1 cellular context compared by ENCODE assay signal in the genomic region with DNA sequence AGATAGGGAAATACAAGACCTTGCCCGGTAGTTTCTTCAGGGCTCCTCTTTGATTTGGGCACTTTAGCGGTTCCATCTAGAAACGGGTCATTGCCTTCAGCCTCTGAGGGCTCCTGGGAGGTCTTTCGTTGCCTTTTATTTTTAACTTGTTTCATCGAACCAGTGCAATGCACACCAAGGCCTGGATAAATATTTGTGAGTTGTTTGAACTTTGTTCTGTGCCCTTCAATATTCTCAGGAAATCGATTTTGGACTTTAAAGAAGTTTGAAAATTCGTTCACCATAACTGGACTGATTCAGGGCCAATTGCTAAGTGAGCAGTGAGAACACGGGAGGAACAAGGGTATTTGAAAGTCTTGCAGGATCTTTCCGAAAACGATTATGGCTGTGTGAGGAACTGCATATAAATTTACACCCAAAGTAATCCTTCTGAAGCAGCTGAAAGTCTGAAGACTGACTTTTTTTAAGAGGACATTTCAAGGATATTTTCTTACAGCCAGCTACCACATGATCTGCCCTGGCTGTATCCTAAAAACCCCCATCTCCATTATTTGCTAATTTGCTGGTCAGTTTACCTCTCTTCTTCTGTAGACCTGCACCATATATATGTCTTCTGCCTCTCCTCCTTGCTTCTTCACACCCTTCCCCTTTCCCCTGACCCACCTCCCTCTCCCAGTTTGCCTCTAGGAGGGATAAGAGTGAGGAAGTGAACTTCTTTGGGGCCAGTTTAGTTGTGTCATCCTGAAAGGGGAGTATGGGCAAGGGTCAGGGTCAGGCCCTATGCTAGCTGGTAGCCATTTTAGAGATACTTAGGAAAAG.
TF ChIP-seq lines count a peak whose summit lies in the region.

No MANE protein-coding gene starts in this region.

TF ChIP-seq in HepG2, 621 proteins besides CTCF, POLR2A, EP300 and RAD21 (continued from another document and continues in another):
- no peak for TF ChIP-seq ZNF710 (CRISPR knock-in tag; IDR thresholded peaks at IDR 0.05; ENCODE audit: borderline replicate concordance)
- TF ChIP-seq ZSCAN20 (CRISPR knock-in tag; IDR thresholded peaks at IDR 0.05; ENCODE audit: borderline replicate concordance): 0 out of 2 replicates have a peak, but pooled peaks have one; percentile 23
- TF ChIP-seq HNRNPL (IDR thresholded peaks at IDR 0.05; ENCODE audit: low read depth, low read length): no peak
- TF ChIP-seq, protein P1, sequence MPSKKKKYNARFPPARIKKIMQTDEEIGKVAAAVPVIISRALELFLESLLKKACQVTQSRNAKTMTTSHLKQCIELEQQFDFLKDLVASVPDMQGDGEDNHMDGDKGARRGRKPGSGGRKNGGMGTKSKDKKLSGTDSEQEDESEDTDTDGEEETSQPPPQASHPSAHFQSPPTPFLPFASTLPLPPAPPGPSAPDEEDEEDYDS (CRISPR knock-in tag; IDR thresholded peaks at IDR 0.05): peak; percentile 17; the same call in 1 of the 2 replicates
- no peak for TF ChIP-seq ZNF720 (CRISPR knock-in tag; IDR thresholded peaks at IDR 0.05)
- no peak for TF ChIP-seq RFX1 (IDR thresholded peaks at IDR 0.05)
- 0 out of 2 replicates have a peak, but pooled peaks have one; percentile 22 for TF ChIP-seq ZNF503 (CRISPR knock-in tag; IDR thresholded peaks at IDR 0.05)
- TF ChIP-seq ZNF605 (CRISPR knock-in tag; IDR thresholded peaks at IDR 0.05): no peak
- TF ChIP-seq ZNF143 (CRISPR knock-in tag; IDR thresholded peaks at IDR 0.05): no peak
- TF ChIP-seq TOPORS (CRISPR knock-in tag; IDR thresholded peaks at IDR 0.05): 0 out of 2 replicates have a peak, but pooled peaks have one; percentile 36
- TF ChIP-seq ZNF607 (CRISPR knock-in tag; IDR thresholded peaks at IDR 0.05; ENCODE audit: borderline replicate concordance): no peak
- TF ChIP-seq TCF7 (IDR thresholded peaks at IDR 0.05; ENCODE audit: low read depth): peak; percentile 53; the same call in 1 of the 2 replicates
- no peak for TF ChIP-seq PHF8 (CRISPR knock-in tag; IDR thresholded peaks at IDR 0.05)
- TF ChIP-seq RORA (CRISPR knock-in tag; IDR thresholded peaks at IDR 0.05): no peak
- TF ChIP-seq HNF4G (IDR thresholded peaks at IDR 0.05; ENCODE audit: borderline replicate concordance, low read depth, low read length): peak; percentile 49; the same call in 1 of the 2 replicates
- peak; percentile 38; the same call in 1 of the 2 replicates for TF ChIP-seq HNF4G (CRISPR knock-in tag; IDR thresholded peaks at IDR 0.05; ENCODE audit: borderline replicate concordance, low read depth)
- TF ChIP-seq NR3C1 (CRISPR knock-in tag; IDR thresholded peaks at IDR 0.05): no peak
- TF ChIP-seq ELK4 (CRISPR knock-in tag; IDR thresholded peaks at IDR 0.05; ENCODE audit: borderline replicate concordance): no peak
- TF ChIP-seq NR2F2 (IDR thresholded peaks at IDR 0.05; ENCODE audit: borderline replicate concordance, low read depth): no peak
- TF ChIP-seq PAF1 (CRISPR knock-in tag; IDR thresholded peaks at IDR 0.05): no peak
- TF ChIP-seq CCAR2 (optimal IDR thresholded peaks at IDR 0.05; ENCODE audit: low read depth, low read length): no peak
- TF ChIP-seq ZC3H4 (CRISPR knock-in tag; IDR thresholded peaks at IDR 0.05; ENCODE audit: borderline replicate concordance): no peak
- TF ChIP-seq MAZ (IDR thresholded peaks at IDR 0.05; ENCODE audit: borderline replicate concordance, low read depth, low read length): no peak
- peak; percentile 14; the same call in 1 of the 2 replicates for TF ChIP-seq MAZ (CRISPR knock-in tag; IDR thresholded peaks at IDR 0.05; ENCODE audit: low read depth)
- TF ChIP-seq GATAD2A (CRISPR knock-in tag; IDR thresholded peaks at IDR 0.05): peak; percentile 95
- no peak for TF ChIP-seq ZNF766 (CRISPR knock-in tag; IDR thresholded peaks at IDR 0.05; ENCODE audit: borderline replicate concordance)
- no peak for TF ChIP-seq ZNF205 (CRISPR knock-in tag; IDR thresholded peaks at IDR 0.05)
- TF ChIP-seq, protein P2, sequence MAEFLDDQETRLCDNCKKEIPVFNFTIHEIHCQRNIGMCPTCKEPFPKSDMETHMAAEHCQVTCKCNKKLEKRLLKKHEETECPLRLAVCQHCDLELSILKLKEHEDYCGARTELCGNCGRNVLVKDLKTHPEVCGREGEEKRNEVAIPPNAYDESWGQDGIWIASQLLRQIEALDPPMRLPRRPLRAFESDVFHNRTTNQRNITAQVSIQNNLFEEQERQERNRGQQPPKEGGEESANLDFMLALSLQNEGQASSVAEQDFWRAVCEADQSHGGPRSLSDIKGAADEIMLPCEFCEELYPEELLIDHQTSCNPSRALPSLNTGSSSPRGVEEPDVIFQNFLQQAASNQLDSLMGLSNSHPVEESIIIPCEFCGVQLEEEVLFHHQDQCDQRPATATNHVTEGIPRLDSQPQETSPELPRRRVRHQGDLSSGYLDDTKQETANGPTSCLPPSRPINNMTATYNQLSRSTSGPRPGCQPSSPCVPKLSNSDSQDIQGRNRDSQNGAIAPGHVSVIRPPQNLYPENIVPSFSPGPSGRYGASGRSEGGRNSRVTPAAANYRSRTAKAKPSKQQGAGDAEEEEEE (CRISPR knock-in tag; IDR thresholded peaks at IDR 0.05; ENCODE audit: borderline replicate concordance): no peak
- TF ChIP-seq NFYB (CRISPR knock-in tag; IDR thresholded peaks at IDR 0.05): no peak
- TF ChIP-seq CREB1 (IDR thresholded peaks at IDR 0.05): no peak
- no peak; the same call in 1 of the 2 replicates for TF ChIP-seq CREB1 (CRISPR knock-in tag; IDR thresholded peaks at IDR 0.05)
- 0 out of 2 replicates have a peak, but pooled peaks have one; percentile 13 for TF ChIP-seq ZSCAN12 (CRISPR knock-in tag; IDR thresholded peaks at IDR 0.05)
- peak; percentile 34; the same call in 1 of the 2 replicates for TF ChIP-seq PPARG (CRISPR knock-in tag; conservative IDR thresholded peaks at IDR 0.05)
- TF ChIP-seq PCBP2 (optimal IDR thresholded peaks at IDR 0.05; ENCODE audit: low read depth, low read length, poor library complexity, severe bottlenecking): no peak
- TF ChIP-seq ZIK1 (CRISPR knock-in tag; IDR thresholded peaks at IDR 0.05; ENCODE audit: borderline replicate concordance, low read depth): no peak
- TF ChIP-seq, protein P3, sequence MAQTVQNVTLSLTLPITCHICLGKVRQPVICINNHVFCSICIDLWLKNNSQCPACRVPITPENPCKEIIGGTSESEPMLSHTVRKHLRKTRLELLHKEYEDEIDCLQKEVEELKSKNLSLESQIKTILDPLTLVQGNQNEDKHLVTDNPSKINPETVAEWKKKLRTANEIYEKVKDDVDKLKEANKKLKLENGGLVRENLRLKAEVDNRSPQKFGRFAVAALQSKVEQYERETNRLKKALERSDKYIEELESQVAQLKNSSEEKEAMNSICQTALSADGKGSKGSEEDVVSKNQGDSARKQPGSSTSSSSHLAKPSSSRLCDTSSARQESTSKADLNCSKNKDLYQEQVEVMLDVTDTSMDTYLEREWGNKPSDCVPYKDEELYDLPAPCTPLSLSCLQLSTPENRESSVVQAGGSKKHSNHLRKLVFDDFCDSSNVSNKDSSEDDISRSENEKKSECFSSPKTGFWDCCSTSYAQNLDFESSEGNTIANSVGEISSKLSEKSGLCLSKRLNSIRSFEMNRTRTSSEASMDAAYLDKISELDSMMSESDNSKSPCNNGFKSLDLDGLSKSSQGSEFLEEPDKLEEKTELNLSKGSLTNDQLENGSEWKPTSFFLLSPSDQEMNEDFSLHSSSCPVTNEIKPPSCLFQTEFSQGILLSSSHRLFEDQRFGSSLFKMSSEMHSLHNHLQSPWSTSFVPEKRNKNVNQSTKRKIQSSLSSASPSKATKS (CRISPR knock-in tag; IDR thresholded peaks at IDR 0.05): no peak
- no peak for TF ChIP-seq ETS1 (CRISPR knock-in tag; IDR thresholded peaks at IDR 0.05)
- TF ChIP-seq MTA3 (CRISPR knock-in tag; IDR thresholded peaks at IDR 0.05): no peak
- TF ChIP-seq MTF1 (CRISPR knock-in tag; IDR thresholded peaks at IDR 0.05): no peak
- TF ChIP-seq POLR2G (IDR thresholded peaks at IDR 0.05; ENCODE audit: low read depth, low read length): no peak
- no peak for TF ChIP-seq RBFOX2 (IDR thresholded peaks at IDR 0.05; ENCODE audit: low read depth, low read length)
- TF ChIP-seq ZNF264 (CRISPR knock-in tag; IDR thresholded peaks at IDR 0.05): no peak
- peak; percentile 55; the same call in 1 of the 2 replicates for TF ChIP-seq PHF21A (CRISPR knock-in tag; IDR thresholded peaks at IDR 0.05)
- TF ChIP-seq ARID5B (CRISPR knock-in tag; IDR thresholded peaks at IDR 0.05): peak; percentile 94
